Comparison of ENCODE assay signal across 8 cellular contexts in genomic region chr17:41548844-41549595, GRCh38. TPM values are rescaled to one million over a fixed set of nuclear protein-coding genes. Genes with fewer than 3 reads are reported as not detected.
A peak's percentile ranks its signal among the peaks of the same experiment; 100 is the strongest.
DNase-seq lines count a peak whose midpoint lies in the region; ATAC-seq and TF ChIP-seq lines count a peak whose summit lies in the region.

No MANE protein-coding gene starts in this region.

- H3K4me1 ChIP-seq in right cardiac atrium (ENCODE audit: control insufficient read depth, insufficient read depth, low read length) (no peaks in the 10 kb centered on the region), psoas muscle (peaks cover 6% of the 10 kb centered on the region)

- intact Hi-C loops in right cardiac atrium (cut with DNase I): loop anchor here (5.0 to 10.0 kb wide), 5 partner anchors 98 to 644 kb away; no protein-coding TSS in a partner anchor
- intact Hi-C loops in psoas muscle (cut with DNase I): loop anchor here (1.0 to 5.0 kb wide), 5 partner anchors 98 to 640 kb away; no protein-coding TSS in a partner anchor

- H3K27ac ChIP-seq in right cardiac atrium (ENCODE audit: low read length) (no peak overlapping the region), psoas muscle (no peak overlapping the region)

- no peak overlapping the region for H3K4me3 ChIP-seq in right cardiac atrium (ENCODE audit: low read length)
- peak overlapping the region; percentile 34 for H3K4me3 ChIP-seq in psoas muscle

- ATAC-seq in GM19452 (IDR thresholded peaks at IDR 0.05; ENCODE audit: unreplicated experiment): peak; percentile 75
- peak; percentile 88 to 89 for ATAC-seq in right cardiac atrium
- ATAC-seq in psoas muscle: peak; percentile 83 to 94 (median 88)

- DNase-seq in AG20443 (ENCODE audit: low spot score): peak; percentile 91
- DNase-seq in NCI-H1436 treated with DMSO at 0.1 percent for 48 hours (lab: John Stamatoyannopoulos, UW): peak; percentile 8
- DNase-seq in T-helper 22 cell (ENCODE audit: low read depth): peak; percentile 61
- peak in 55 of 58 donors; percentile 13 to 84 (median 45) for DNase-seq in anterior cingulate cortex (lab: John Stamatoyannopoulos, UW)
- DNase-seq in right cardiac atrium: peak; percentile 78 to 94 (median 92)
- peak; percentile 80 to 89 for DNase-seq in psoas muscle
- DNase-seq in ureter (ENCODE audit: low spot score): peak; percentile 91

- H3K36me3 ChIP-seq in psoas muscle (ENCODE audit: insufficient read depth in 1 of 2, low read depth in 1 of 2): no peaks in the 10 kb centered on the region

- TF ChIP-seq CTCF in psoas muscle (IDR thresholded peaks at IDR 0.05): peak; percentile 90

- H3K9me3 ChIP-seq in right cardiac atrium (ENCODE audit: control insufficient read depth, low read length) (no peaks in the 10 kb centered on the region), psoas muscle (no peaks in the 10 kb centered on the region)

- WGBS in right cardiac atrium: 2% methylated on average over 25 of the region's 25 CpGs
- 2 to 6% (median 3%) methylated on average over 24 to 25 of the region's 25 CpGs for WGBS in psoas muscle, 3 donors

- H3K27me3 ChIP-seq in right cardiac atrium (ENCODE audit: control insufficient read depth, insufficient read depth): no peaks in the 10 kb centered on the region
- peaks cover 0 to 10% (median 2%) of the 10 kb centered on the region in 3 donors for H3K27me3 ChIP-seq in psoas muscle (ENCODE audit: insufficient read depth in 3 of 3, low read length in 2 of 3)

RNA-seq across cellular contexts. Expression of gene KRT19, which starts 20.9 kb away (rescaled TPM):
- total RNA-seq in right cardiac atrium (1 to 10 TPM; 2.1 to 3.5 (median 3.0) TPM), psoas muscle (1 to 10 TPM in 2 of 4 donors, under 1 TPM in 2; 0.32 to 1.7 (median 0.73) TPM), ureter (2,124 TPM)
- polyA plus RNA-seq in right cardiac atrium (0.72 TPM), psoas muscle (1 to 10 TPM; 1.1 to 2.1 (median 1.2) TPM)

RNA-seq across cellular contexts. Expression of gene KRT9, which starts 22.8 kb away (rescaled TPM):
- total RNA-seq in right cardiac atrium: not detected
- not detected for polyA plus RNA-seq in right cardiac atrium
- total RNA-seq in psoas muscle: not detected
- polyA plus RNA-seq in psoas muscle: under 1 TPM in 1 of 3 donors, not detected in 2; 0.01 TPM
- not detected for total RNA-seq in ureter

RNA-seq across cellular contexts. Expression of gene KRT15, which starts 30.3 kb away (rescaled TPM):
- total RNA-seq in right cardiac atrium (under 1 TPM in 1 of 4 donors, not detected in 3; 0.11 TPM), psoas muscle (under 1 TPM in 1 of 4 donors, not detected in 3; 0.11 TPM), ureter (147 TPM)
- polyA plus RNA-seq in right cardiac atrium (not detected), psoas muscle (under 1 TPM; 0.08 to 0.56 (median 0.26) TPM)

RNA-seq across cellular contexts. Expression of gene KRT14, which starts 37.7 kb away (rescaled TPM):
- not detected for total RNA-seq in right cardiac atrium
- polyA plus RNA-seq in right cardiac atrium: 0.11 TPM
- under 1 TPM in 2 of 4 donors, not detected in 2; 0.32 to 0.54 TPM for total RNA-seq in psoas muscle
- polyA plus RNA-seq in psoas muscle: under 1 TPM; 0.03 to 0.17 (median 0.10) TPM
- total RNA-seq in ureter: 0.52 TPM

RNA-seq across cellular contexts. Expression of gene KRT13, which starts 43.6 kb away (rescaled TPM):
- total RNA-seq in right cardiac atrium: not detected
- 2.1 TPM for polyA plus RNA-seq in right cardiac atrium
- 1 to 10 TPM in 2 of 4 donors, not detected in 2; 1.3 to 2.7 TPM for total RNA-seq in psoas muscle
- polyA plus RNA-seq in psoas muscle: 1 to 10 TPM in 2 of 3 donors, under 1 TPM in 1; 0.13 to 3.3 (median 2.8) TPM
- total RNA-seq in ureter: 2,358 TPM

Comparison
In these comparisons a context has a peak if more than half of its experiments do, and no peak if none do; other contexts are left out.
1. DNase-seq: peak in every context shown above with its lines; median percentile 92 in right cardiac atrium; 91 in AG20443; 91 in ureter; 84 in psoas muscle; 61 in T-helper 22 cell; 45 in anterior cingulate cortex; 8 in NCI-H1436 treated with DMSO at 0.1 percent for 48 hours.
2. RNA of gene KRT19, which starts 20.9 kb away (total RNA-seq): 2,124 TPM in ureter (single experiment); 2.1 to 3.5 TPM in right cardiac atrium and 0.32 to 1.7 TPM in psoas muscle; every median in the first group is over 100 times any median in the second.
3. RNA of gene KRT15, which starts 30.3 kb away (total RNA-seq): 147 TPM in ureter (single experiment); 0.11 TPM in right cardiac atrium and 0.11 TPM in psoas muscle; every median in the first group is over 100 times any median in the second.
4. Peak in every context shown above with its lines, with median percentiles within 50 percentile points of each other: ATAC-seq.